In genomic region chr18:74494514-74494913, GRCh38 we compare ENCODE assay signal across 1 cellular context.
TF ChIP-seq lines count a peak whose summit lies in the region.

No MANE protein-coding gene starts in this region.

TF ChIP-seq in WTC11, 78 proteins besides CTCF, POLR2A, EP300 and RAD21 (continued from another document):
- TF ChIP-seq ATF1 (CRISPR knock-in tag; IDR thresholded peaks at IDR 0.05) (no peak), MYBL2 (CRISPR knock-in tag; IDR thresholded peaks at IDR 0.05) (no peak), TEAD1 (CRISPR knock-in tag; IDR thresholded peaks at IDR 0.05) (no peak)
